In the genomic region with DNA sequence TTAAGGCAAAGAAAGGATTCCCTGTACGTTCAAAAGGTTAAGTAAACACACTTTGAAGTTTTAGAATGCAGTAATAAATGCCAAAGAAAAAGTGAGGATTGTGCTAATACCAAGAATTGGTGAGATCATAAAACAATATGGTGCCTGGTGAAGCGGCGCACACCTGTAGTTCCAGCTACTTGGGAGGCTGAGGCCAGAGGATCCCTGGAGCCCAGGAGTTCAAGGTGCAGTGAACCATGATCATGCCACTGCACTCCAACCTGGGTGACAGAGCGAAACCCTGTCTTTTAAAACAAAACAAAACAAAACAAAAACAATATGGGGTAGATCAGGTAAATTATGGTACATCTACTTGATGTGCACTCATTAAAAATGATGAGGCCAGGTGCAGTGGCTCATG, we compare ENCODE assay signal across 27 cellular contexts.
"Had no signal": no experiment of that assay in that cellular context is flagged by ENCODE, and none has a peak within 500 bp of the region (broad histone marks: within the 10 kb centered on the region; RNA-seq: fewer than 3 reads in every experiment).

No MANE protein-coding gene starts in this region.

- H3K27ac ChIP-seq: esophagus squamous epithelium, gastrocnemius medialis, testis, vagina, WERI-Rb-1 had no signal

- H3K27ac Mint-ChIP-seq: activated naive CD8-positive, alpha-beta T cell treated with anti-CD3 and anti-CD28 coated beads, Interleukin-2, amount 50 U/mL, for 24 hours; endodermal cell; stimulated activated memory B cell treated with anti-CD40 and anti-IgM and Interleukin-4, amounts not matched to agents 10 μg/mL and 1 μg/mL and 100 μg/mL, for 72 hours; T-helper 1 cell treated with Interleukin-12 subunit alpha and Interleukin-12 subunit beta and Interleukin-4 antibody, amounts not matched to agents 30 μg/mL and 1 μg/mL, for 36 hours; type B pancreatic cell had no signal

- H3K9me3 ChIP-seq: esophagus squamous epithelium, gastrocnemius medialis, stomach, testis, vagina had no signal

- H3K36me3 ChIP-seq: gastrocnemius medialis, stomach, vagina, WERI-Rb-1 had no signal

- ATAC-seq: activated CD4-positive, alpha-beta T cell treated with anti-CD3 and anti-CD28 coated beads for 36 hours; activated naive CD8-positive, alpha-beta T cell treated with anti-CD3 and anti-CD28 coated beads, Interleukin-2, amount 50 U/mL, for 24 hours; gastrocnemius medialis; left ventricle myocardium superior; stimulated activated memory B cell treated with anti-CD40 and anti-IgM and Interleukin-4, amounts not matched to agents 10 μg/mL and 1 μg/mL and 100 μg/mL, for 72 hours had no signal

- DNase-seq: activated CD4-positive, alpha-beta T cell treated with anti-CD3 and anti-CD28 coated beads for 36 hours; activated CD4-positive, alpha-beta T cell treated with anti-CD3 and anti-CD28 coated beads, Interleukin-2, amount 50 U/mL, for 4 hours; activated CD8-positive, alpha-beta memory T cell treated with anti-CD3 and anti-CD28 coated beads for 24 hours; activated CD8-positive, alpha-beta memory T cell treated with anti-CD3 and anti-CD28 coated beads, Interleukin-2, amount 50 U/mL, for 4 hours; activated gamma-delta T cell; activated naive CD4-positive, alpha-beta T cell treated with anti-CD3 and anti-CD28 coated beads, Interleukin-2, amount 50 U/mL, for 16 hours; activated naive CD8-positive, alpha-beta T cell treated with anti-CD3 and anti-CD28 coated beads, Interleukin-2, amount 50 U/mL, for 24 hours; activated T-cell treated with anti-CD3 and anti-CD28 coated beads, Interleukin-2, amount 50 U/mL, for 48 hours; aorta; endodermal cell; esophagus squamous epithelium; gastrocnemius medialis; head of caudate nucleus; hypothalamus; left ventricle myocardium superior; mammary epithelial cell; occipital lobe; small intestine; stimulated activated CD4-positive, alpha-beta T cell treated with anti-CD3 and anti-CD28 coated beads, Interleukin-2, amount 100 ng/mL, for 24 hours; stomach; testis; WERI-Rb-1 had no signal

- H3K36me3 Mint-ChIP-seq: type B pancreatic cell had no signal

- H3K4me3 ChIP-seq: esophagus squamous epithelium, gastrocnemius medialis, stomach, testis, vagina had no signal

- H3K27me3 Mint-ChIP-seq: activated CD4-positive, alpha-beta T cell treated with anti-CD3 and anti-CD28 coated beads for 36 hours; activated naive CD8-positive, alpha-beta T cell treated with anti-CD3 and anti-CD28 coated beads, Interleukin-2, amount 50 U/mL, for 24 hours; brain; stimulated activated memory B cell treated with anti-CD40 and anti-IgM and Interleukin-4, amounts not matched to agents 10 μg/mL and 1 μg/mL and 100 μg/mL, for 72 hours; type B pancreatic cell had no signal

- H3K9me3 Mint-ChIP-seq: activated naive CD8-positive, alpha-beta T cell treated with anti-CD3 and anti-CD28 coated beads, Interleukin-2, amount 50 U/mL, for 24 hours; brain; endodermal cell; stimulated activated memory B cell treated with anti-CD40 and anti-IgM and Interleukin-4, amounts not matched to agents 10 μg/mL and 1 μg/mL and 100 μg/mL, for 72 hours; T-helper 1 cell treated with Interleukin-12 subunit alpha and Interleukin-12 subunit beta and Interleukin-4 antibody, amounts not matched to agents 30 μg/mL and 1 μg/mL, for 36 hours had no signal

- H3K4me3 Mint-ChIP-seq: activated CD4-positive, alpha-beta T cell treated with anti-CD3 and anti-CD28 coated beads for 36 hours; activated naive CD8-positive, alpha-beta T cell treated with anti-CD3 and anti-CD28 coated beads, Interleukin-2, amount 50 U/mL, for 24 hours; brain; endodermal cell; stimulated activated memory B cell treated with anti-CD40 and anti-IgM and Interleukin-4, amounts not matched to agents 10 μg/mL and 1 μg/mL and 100 μg/mL, for 72 hours; T-helper 1 cell treated with Interleukin-12 subunit alpha and Interleukin-12 subunit beta and Interleukin-4 antibody, amounts not matched to agents 30 μg/mL and 1 μg/mL, for 36 hours; type B pancreatic cell had no signal

- H3K27me3 ChIP-seq: esophagus squamous epithelium, gastrocnemius medialis, stomach, testis, vagina had no signal

- H3K4me1 ChIP-seq: testis had no signal
